ENCODE assay signal across 8 cellular contexts in genomic region chr6:157841211-157841840, GRCh38. TPM values are rescaled to one million over a fixed set of nuclear protein-coding genes. Genes with fewer than 3 reads are reported as not detected.
DNase-seq lines count a peak whose midpoint lies in the region; ATAC-seq and TF ChIP-seq lines count a peak whose summit lies in the region.

No MANE protein-coding gene starts in this region.

- TF ChIP-seq CTCF in GM12864 (IDR thresholded peaks at IDR 0.05; ENCODE audit: low read depth, low read length, missing control alignments) (no peak), endodermal cell (conservative IDR thresholded peaks at IDR 0.05) (no peak), testis (IDR thresholded peaks at IDR 0.05) (no peak), GM13977 (IDR thresholded peaks at IDR 0.05; ENCODE audit: extremely low read depth, insufficient read depth, missing control alignments) (no peak)

- peaks cover 5% of the 10 kb centered on the region for H3K4me1 ChIP-seq in endodermal cell (ENCODE audit: control insufficient read depth, insufficient read depth, low read length)
- no peaks in the 10 kb centered on the region for H3K4me1 ChIP-seq in testis

- H3K27ac ChIP-seq in endodermal cell (ENCODE audit: low read depth, low read length) (no peak overlapping the region), testis (no peak overlapping the region)

- H3K36me3 ChIP-seq in endodermal cell (ENCODE audit: control insufficient read depth, insufficient read depth, low read length) (peaks cover 3% of the 10 kb centered on the region), testis (ENCODE audit: low read depth, missing control alignments) (no peaks in the 10 kb centered on the region)

- H3K27ac Mint-ChIP-seq in endodermal cell = peak overlapping the region; percentile 24

- TF ChIP-seq POLR2A in testis (IDR thresholded peaks at IDR 0.05) = no peak

- H3K4me1 Mint-ChIP-seq in endodermal cell = peaks cover 43% of the 10 kb centered on the region

- H3K36me3 Mint-ChIP-seq in endodermal cell (ENCODE audit: low read depth) = peaks cover 2% of the 10 kb centered on the region

- H3K4me3 ChIP-seq in GM12864 (ENCODE audit: low read depth, low read length) (no peak overlapping the region; the same call in 1 of the 2 replicates), endodermal cell (ENCODE audit: low read length) (no peak overlapping the region), testis (no peak overlapping the region)

- 83 to 90% methylated on average over 1 to 2 of the region's 2 CpGs for WGBS in endodermal cell (ENCODE audit: insufficient coverage in 1 of 2, insufficient read length in 1 of 2), 2 experiments
- WGBS in testis, 2 donors = 63 to 67% methylated on average over 2 of the region's 2 CpGs

- H3K9me3 ChIP-seq in endodermal cell (ENCODE audit: control insufficient read depth, low read length) = no peaks in the 10 kb centered on the region
- no peaks in the 10 kb centered on the region for H3K9me3 ChIP-seq in testis

- H3K9me3 Mint-ChIP-seq in endodermal cell = no peaks in the 10 kb centered on the region

- DNase-seq in GM12864 (ENCODE audit: low read depth) (peak; percentile 70), endodermal cell (no peak), UCSD-AML1 (lab: John Stamatoyannopoulos, UW; ENCODE audit: unreplicated experiment) (no peak), testis (no peak), GM13977 (ENCODE audit: low spot score) (no peak), SIG-M5 (lab: John Stamatoyannopoulos, UW) (no peak)

- no peaks in the 10 kb centered on the region for H3K27me3 ChIP-seq in endodermal cell (ENCODE audit: control insufficient read depth, insufficient read depth, low read length, poor library complexity, severe bottlenecking)
- H3K27me3 ChIP-seq in testis = no peaks in the 10 kb centered on the region

- ATAC-seq in GM21423 (IDR thresholded peaks at IDR 0.05; ENCODE audit: unreplicated experiment) (peak; percentile 93), HG03521 (IDR thresholded peaks at IDR 0.05; ENCODE audit: unreplicated experiment) (peak; percentile 86)

- in situ Hi-C loops in GM13977 (cut with MboI; ENCODE audit: low pct_unique_long_range_greater_than_20kb, low sequenced_read_pairs, unreplicated experiment) = no loop called here

- H3K9ac ChIP-seq in endodermal cell (ENCODE audit: extremely low read depth, low read length, poor library complexity, severe bottlenecking) = no peak overlapping the region

- no peaks in the 10 kb centered on the region for H3K27me3 Mint-ChIP-seq in endodermal cell (ENCODE audit: insufficient read depth)

- intact Hi-C loops in testis (cut with DNase I; ENCODE audit: low total_unique reads) = no loop called here

- H3K4me3 Mint-ChIP-seq in endodermal cell = no peak overlapping the region

RNA-seq across cellular contexts. Expression of gene SNX9, which starts 18.3 kb away (rescaled TPM):
- total RNA-seq in endodermal cell (10 to 100 TPM; 30.6 to 33.0 TPM), testis (10 to 100 TPM; 26.0 to 30.1 TPM)
- 18.8 TPM for polyA plus RNA-seq in endodermal cell (2013, experiment 1 of 2)
- 20.0 TPM for polyA plus RNA-seq in endodermal cell (2013, experiment 2 of 2)
- 32.6 TPM for polyA plus RNA-seq in testis (ENCODE audit: insufficient read depth, low read depth, low replicate concordance)
